In genomic region chr10:124532788-124533187, GRCh38 we compare ENCODE assay signal across 32 cellular contexts.
"Had no signal": no experiment of that assay in that cellular context is flagged by ENCODE, and none has a peak within 500 bp of the region (broad histone marks: within the 10 kb centered on the region; RNA-seq: fewer than 3 reads in every experiment).

No MANE protein-coding gene starts in this region.

- ATAC-seq: activated CD8-positive, alpha-beta T cell treated with anti-CD3 and anti-CD28 coated beads for 36 hours; activated T-cell treated with anti-CD3 and anti-CD28 coated beads, Interleukin-2, amount 50 U/mL, for 72 hours; activated T-helper 17 cell treated with anti-CD3 and anti-CD28 coated beads, Interleukin-2, amount 50 U/mL, for 72 hours; body of pancreas; Right ventricle myocardium inferior; SK-N-SH treated with all-trans-retinoic acid at 6 μM for 48 hours had no signal

- H3K9me3 Mint-ChIP-seq: activated CD4-positive, alpha-beta T cell treated with anti-CD3 and anti-CD28 coated beads, Interleukin-2, amount 10 ng/mL, durations not matched to agents 24 days and 14 days; activated CD8-positive, alpha-beta T cell treated with anti-CD3 and anti-CD28 coated beads for 36 hours; activated naive CD8-positive, alpha-beta T cell treated with anti-CD3 and anti-CD28 coated beads, Interleukin-2, amount 10 ng/mL, durations not matched to agents 7 days and 5 days; activated T-cell treated with anti-CD3 and anti-CD28 coated beads, Interleukin-2, amount 50 U/mL, for 72 hours; activated T-helper 17 cell treated with anti-CD3 and anti-CD28 coated beads, Interleukin-2, amount 50 U/mL, for 72 hours had no signal

- FAIRE-seq: astrocyte, RCC 7860, TTC549 had no signal

- H3K27me3 Mint-ChIP-seq: activated CD8-positive, alpha-beta T cell treated with anti-CD3 and anti-CD28 coated beads for 36 hours; activated naive CD8-positive, alpha-beta T cell treated with anti-CD3 and anti-CD28 coated beads, Interleukin-2, amount 10 ng/mL, durations not matched to agents 7 days and 5 days; activated T-helper 17 cell treated with anti-CD3 and anti-CD28 coated beads, Interleukin-2, amount 50 U/mL, for 72 hours had no signal

- H2AFZ ChIP-seq: PC-9 had no signal

- H3K4me3 ChIP-seq: body of pancreas, breast epithelium, MG63, PC-9 had no signal

- H3K9me3 ChIP-seq: body of pancreas, breast epithelium, MG63 had no signal

- H3K27ac Mint-ChIP-seq: activated CD4-positive, alpha-beta T cell treated with anti-CD3 and anti-CD28 coated beads, Interleukin-2, amount 10 ng/mL, durations not matched to agents 24 days and 14 days; activated CD8-positive, alpha-beta T cell treated with anti-CD3 and anti-CD28 coated beads for 36 hours; activated naive CD8-positive, alpha-beta T cell treated with anti-CD3 and anti-CD28 coated beads, Interleukin-2, amount 10 ng/mL, durations not matched to agents 7 days and 5 days; activated T-cell treated with anti-CD3 and anti-CD28 coated beads, Interleukin-2, amount 50 U/mL, for 72 hours; activated T-helper 17 cell treated with anti-CD3 and anti-CD28 coated beads, Interleukin-2, amount 50 U/mL, for 72 hours had no signal

- H3K27ac ChIP-seq: body of pancreas, breast epithelium, PC-9, RWPE1 had no signal

- H3K27me3 ChIP-seq: body of pancreas, breast epithelium, MG63 had no signal

- H3K4me2 ChIP-seq: PC-9 had no signal

- H3K36me3 Mint-ChIP-seq: activated naive CD8-positive, alpha-beta T cell treated with anti-CD3 and anti-CD28 coated beads, Interleukin-2, amount 10 ng/mL, durations not matched to agents 7 days and 5 days had no signal

- H3K4me3 Mint-ChIP-seq: activated CD4-positive, alpha-beta T cell treated with anti-CD3 and anti-CD28 coated beads, Interleukin-2, amount 10 ng/mL, durations not matched to agents 24 days and 14 days; activated CD8-positive, alpha-beta T cell treated with anti-CD3 and anti-CD28 coated beads for 36 hours; activated naive CD8-positive, alpha-beta T cell treated with anti-CD3 and anti-CD28 coated beads, Interleukin-2, amount 10 ng/mL, durations not matched to agents 7 days and 5 days; activated T-cell treated with anti-CD3 and anti-CD28 coated beads, Interleukin-2, amount 50 U/mL, for 72 hours; activated T-helper 17 cell treated with anti-CD3 and anti-CD28 coated beads, Interleukin-2, amount 50 U/mL, for 72 hours had no signal

- H3K36me3 ChIP-seq: breast epithelium, MG63 had no signal

- DNase-seq: activated CD4-positive, alpha-beta T cell treated with anti-CD3 and anti-CD28 coated beads, Interleukin-2, amount 10 ng/mL, durations not matched to agents 24 days and 14 days; activated CD4-positive, alpha-beta T cell treated with anti-CD3 and anti-CD28 coated beads, Interleukin-2, amount 50 U/mL, for 4 hours; activated CD8-positive, alpha-beta T cell treated with anti-CD3 and anti-CD28 coated beads for 36 hours; activated effector memory CD4-positive, alpha-beta T cell treated with anti-CD3 and anti-CD28 coated beads, Interleukin-2, amount 50 U/mL, for 16 hours; activated naive CD4-positive, alpha-beta T cell; activated naive CD4-positive, alpha-beta T cell treated with anti-CD3 and anti-CD28 coated beads, Interleukin-2, amount 50 U/mL, for 16 hours; activated naive CD8-positive, alpha-beta T cell treated with anti-CD3 and anti-CD28 coated beads, Interleukin-2, amount 10 ng/mL, durations not matched to agents 7 days and 5 days; activated T-cell treated with anti-CD3 and anti-CD28 coated beads, Interleukin-2, amount 50 U/mL, for 1 hour; activated T-cell treated with anti-CD3 and anti-CD28 coated beads, Interleukin-2, amount 50 U/mL, for 72 hours; body of pancreas; Kasumi-1; MG63; NCI-H1048; NCI-H1105 treated with DMSO at 0.1 percent for 48 hours; NCI-H1436; NCI-H1694; NCI-H1930; NCI-H2081 treated with DMSO at 0.1 percent for 48 hours; NCI-H345; NCI-H524 treated with DMSO at 0.1 percent for 48 hours; SIG-M5; SW 1271; T1000 had no signal

- H3K4me1 ChIP-seq: breast epithelium had no signal
